ENCODE assay signal across 10 cellular contexts in the genomic region with DNA sequence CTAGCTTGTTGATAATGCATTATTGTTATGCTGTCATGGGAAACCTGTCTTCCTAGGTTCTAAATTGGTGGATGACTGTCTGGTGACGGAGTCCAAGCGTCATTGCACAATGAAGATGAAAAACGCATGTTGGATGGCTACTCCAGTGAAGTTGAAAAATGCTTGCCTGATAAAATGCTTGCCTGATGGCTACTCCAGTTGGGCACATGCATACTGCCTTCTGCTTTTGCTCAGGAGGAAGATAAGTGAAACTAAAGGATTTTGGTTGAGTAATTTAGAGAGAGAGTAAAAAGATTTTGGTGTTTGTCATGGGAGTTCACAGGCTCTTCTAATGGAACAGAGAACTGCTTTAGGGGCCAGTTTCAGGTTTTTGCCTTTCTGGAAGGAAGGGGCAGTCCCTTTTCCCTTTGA.
DNase-seq lines count a peak whose midpoint lies in the region; ATAC-seq and TF ChIP-seq lines count a peak whose summit lies in the region.
"Had no signal": no experiment of that assay in that cellular context is flagged by ENCODE, and none has a peak within 500 bp of the region (broad histone marks: within the 10 kb centered on the region; RNA-seq: fewer than 3 reads in every experiment).

No MANE protein-coding gene starts in this region.

- no peak overlapping the region for H3K4me3 Mint-ChIP-seq in activated T-helper 1 cell treated with anti-CD3 and anti-CD28 coated beads, Interleukin-12 subunit alpha, Interleukin-12 subunit beta, Interleukin-2, Interleukin-4 antibody, amounts not matched to agents 30 ng/mL and 10 ng/mL and 1 ng/mL, durations not matched to agents 14 hours and 24 hours and 36 hours
- H3K4me3 Mint-ChIP-seq: activated CD8-positive, alpha-beta memory T cell treated with anti-CD3 and anti-CD28 coated beads, Interleukin-2, amount 10 ng/mL, durations not matched to agents 7 days and 5 days had no signal

- no TSS peak for BruUV-seq in OCI-LY7 (replicated peaks; lab: Mats Ljungman, UMichigan)

- CTCF ChIA-PET in AG04450 (lab: Charles Lee): interaction anchor here (0.6 to 0.7 kb wide), 3 partner anchors 19 to 66 kb away, joined by 4 to 7 read pairs (median 6); no protein-coding TSS in a partner anchor
- CTCF ChIA-PET in OCI-LY7 (lab: Charles Lee; ENCODE audit: unreplicated experiment): no interaction called here

- no peak for DNase-seq in AG04450 (ENCODE audit: low read depth, low spot score)
- DNase-seq in GM03348 (ENCODE audit: low spot score): peak; percentile 37
- DNase-seq in activated T-helper 1 cell treated with anti-CD3 and anti-CD28 coated beads, Interleukin-12 subunit alpha, Interleukin-12 subunit beta, Interleukin-2, Interleukin-4 antibody, amounts not matched to agents 30 ng/mL and 10 ng/mL and 1 ng/mL, durations not matched to agents 14 hours and 24 hours and 36 hours (ENCODE audit: low spot score): no peak
- no peak for DNase-seq in left colon
- no peak for DNase-seq in suprapubic skin (ENCODE audit: low spot score in 2 of 2)
- DNase-seq in OCI-LY7 (ENCODE audit: low spot score): no peak
- no peak for DNase-seq in NCI-H2171 treated with DMSO at 0.1 percent for 48 hours (lab: John Stamatoyannopoulos, UW)
- DNase-seq: activated CD8-positive, alpha-beta memory T cell treated with anti-CD3 and anti-CD28 coated beads, Interleukin-2, amount 10 ng/mL, durations not matched to agents 7 days and 5 days; DND-41 had no signal

- H3K27ac Mint-ChIP-seq in activated T-helper 1 cell treated with anti-CD3 and anti-CD28 coated beads, Interleukin-12 subunit alpha, Interleukin-12 subunit beta, Interleukin-2, Interleukin-4 antibody, amounts not matched to agents 30 ng/mL and 10 ng/mL and 1 ng/mL, durations not matched to agents 14 hours and 24 hours and 36 hours: peak overlapping the region; percentile 62
- H3K27ac Mint-ChIP-seq: activated CD8-positive, alpha-beta memory T cell treated with anti-CD3 and anti-CD28 coated beads, Interleukin-2, amount 10 ng/mL, durations not matched to agents 7 days and 5 days had no signal

- H3K36me3 ChIP-seq in suprapubic skin: no peaks in the 10 kb centered on the region
- H3K36me3 ChIP-seq in OCI-LY7 (ENCODE audit: insufficient read depth, low read length): no peaks in the 10 kb centered on the region

- no peaks in the 10 kb centered on the region for H3K9me2 ChIP-seq in OCI-LY7 (ENCODE audit: insufficient read depth, low read length)

- no peak overlapping the region for H2AFZ ChIP-seq in OCI-LY7 (ENCODE audit: low read length)

- H3K4me1 Mint-ChIP-seq in activated T-helper 1 cell treated with anti-CD3 and anti-CD28 coated beads, Interleukin-12 subunit alpha, Interleukin-12 subunit beta, Interleukin-2, Interleukin-4 antibody, amounts not matched to agents 30 ng/mL and 10 ng/mL and 1 ng/mL, durations not matched to agents 14 hours and 24 hours and 36 hours (ENCODE audit: low read depth): peaks cover 62% of the 10 kb centered on the region

- TF ChIP-seq CTCF in AG04450 (IDR thresholded peaks at IDR 0.05; ENCODE audit: low read depth, low read length) (no peak), suprapubic skin (IDR thresholded peaks at IDR 0.05) (no peak), OCI-LY7 (conservative IDR thresholded peaks at IDR 0.05; ENCODE audit: low read length) (no peak)

- H3K79me2 ChIP-seq in OCI-LY7 (ENCODE audit: insufficient read depth, low read depth, low read length): no peaks in the 10 kb centered on the region

- no peak overlapping the region for H3K4me2 ChIP-seq in OCI-LY7 (ENCODE audit: low read length)

- H3K4me1 ChIP-seq in suprapubic skin: no peaks in the 10 kb centered on the region
- peaks cover under 1% of the 10 kb centered on the region for H3K4me1 ChIP-seq in OCI-LY7 (ENCODE audit: insufficient read depth, low read length, poor library complexity, severe bottlenecking)

- H3K9me3 ChIP-seq in AG04450 (ENCODE audit: control insufficient read depth, insufficient read depth, low read length) (no peaks in the 10 kb centered on the region), suprapubic skin (no peaks in the 10 kb centered on the region), OCI-LY7 (ENCODE audit: low read length) (no peaks in the 10 kb centered on the region)

- H4K20me1 ChIP-seq in OCI-LY7 (ENCODE audit: insufficient read depth, low read length): no peaks in the 10 kb centered on the region

- WGBS in suprapubic skin: 60% methylated on average over 3 of the region's 3 CpGs

- intact Hi-C loops in activated T-helper 1 cell treated with anti-CD3 and anti-CD28 coated beads, Interleukin-12 subunit alpha, Interleukin-12 subunit beta, Interleukin-2, Interleukin-4 antibody, amounts not matched to agents 30 ng/mL and 10 ng/mL and 1 ng/mL, durations not matched to agents 14 hours and 24 hours and 36 hours (cut with micrococcal nuclease): loop anchor here (1.0 to 10.0 kb wide), 6 partner anchors 22 to 254 kb away; no protein-coding TSS in a partner anchor
- intact Hi-C loops in left colon (cut with DNase I, micrococcal nuclease): no loop called here
- intact Hi-C loops in OCI-LY7 (cut with micrococcal nuclease; ENCODE audit: unreplicated experiment): no loop called here

- H3K27me3 Mint-ChIP-seq in activated T-helper 1 cell treated with anti-CD3 and anti-CD28 coated beads, Interleukin-12 subunit alpha, Interleukin-12 subunit beta, Interleukin-2, Interleukin-4 antibody, amounts not matched to agents 30 ng/mL and 10 ng/mL and 1 ng/mL, durations not matched to agents 14 hours and 24 hours and 36 hours (ENCODE audit: insufficient read depth): no peaks in the 10 kb centered on the region
- H3K27me3 Mint-ChIP-seq: activated CD8-positive, alpha-beta memory T cell treated with anti-CD3 and anti-CD28 coated beads, Interleukin-2, amount 10 ng/mL, durations not matched to agents 7 days and 5 days had no signal

- no peak for TF ChIP-seq POLR2A in suprapubic skin (IDR thresholded peaks at IDR 0.05)

- peaks cover 7% of the 10 kb centered on the region for H3K36me3 Mint-ChIP-seq in activated T-helper 1 cell treated with anti-CD3 and anti-CD28 coated beads, Interleukin-12 subunit alpha, Interleukin-12 subunit beta, Interleukin-2, Interleukin-4 antibody, amounts not matched to agents 30 ng/mL and 10 ng/mL and 1 ng/mL, durations not matched to agents 14 hours and 24 hours and 36 hours (ENCODE audit: low read depth)

- no peak for TF ChIP-seq EP300 in suprapubic skin (IDR thresholded peaks at IDR 0.05)

- peak overlapping the region; percentile 70 for H3K27ac ChIP-seq in AG04450 (ENCODE audit: low read depth, low read length)
- H3K27ac ChIP-seq in suprapubic skin: no peak overlapping the region
- H3K27ac ChIP-seq in OCI-LY7 (ENCODE audit: low read depth, low read length, poor library complexity, severe bottlenecking): no peak overlapping the region

- peak; percentile 26 for ATAC-seq in left colon
- ATAC-seq in GM18861 (IDR thresholded peaks at IDR 0.05; ENCODE audit: unreplicated experiment): no peak
- ATAC-seq: activated CD8-positive, alpha-beta memory T cell treated with anti-CD3 and anti-CD28 coated beads, Interleukin-2, amount 10 ng/mL, durations not matched to agents 7 days and 5 days had no signal

- H3K4me3 ChIP-seq in AG04450 (ENCODE audit: low read depth, low read length) (no peak overlapping the region), suprapubic skin (no peak overlapping the region), OCI-LY7 (ENCODE audit: low read depth, low read length, poor library complexity, severe bottlenecking) (no peak overlapping the region)

- POLR2A ChIA-PET in AG04450 (lab: Yijun Ruan, JAX) (interaction anchor here (0.6 to 1.1 kb wide), 4 partner anchors 24 to 787 kb away, joined by 3 to 6 read pairs (median 4); no protein-coding TSS in a partner anchor), OCI-LY7 (lab: Charles Lee) (interaction anchor here (0.7 to 1.1 kb wide), 4 partner anchors 9 to 173 kb away, joined by 3 to 4 read pairs (median 4); no protein-coding TSS in a partner anchor)

- H3K27me3 ChIP-seq in AG04450 (ENCODE audit: control insufficient read depth, insufficient read depth, low read length) (no peaks in the 10 kb centered on the region), suprapubic skin (no peaks in the 10 kb centered on the region)

- H3K9me3 Mint-ChIP-seq in activated T-helper 1 cell treated with anti-CD3 and anti-CD28 coated beads, Interleukin-12 subunit alpha, Interleukin-12 subunit beta, Interleukin-2, Interleukin-4 antibody, amounts not matched to agents 30 ng/mL and 10 ng/mL and 1 ng/mL, durations not matched to agents 14 hours and 24 hours and 36 hours: no peaks in the 10 kb centered on the region
